Comparison of ENCODE assay signal across 31 cellular contexts in the genomic region with DNA sequence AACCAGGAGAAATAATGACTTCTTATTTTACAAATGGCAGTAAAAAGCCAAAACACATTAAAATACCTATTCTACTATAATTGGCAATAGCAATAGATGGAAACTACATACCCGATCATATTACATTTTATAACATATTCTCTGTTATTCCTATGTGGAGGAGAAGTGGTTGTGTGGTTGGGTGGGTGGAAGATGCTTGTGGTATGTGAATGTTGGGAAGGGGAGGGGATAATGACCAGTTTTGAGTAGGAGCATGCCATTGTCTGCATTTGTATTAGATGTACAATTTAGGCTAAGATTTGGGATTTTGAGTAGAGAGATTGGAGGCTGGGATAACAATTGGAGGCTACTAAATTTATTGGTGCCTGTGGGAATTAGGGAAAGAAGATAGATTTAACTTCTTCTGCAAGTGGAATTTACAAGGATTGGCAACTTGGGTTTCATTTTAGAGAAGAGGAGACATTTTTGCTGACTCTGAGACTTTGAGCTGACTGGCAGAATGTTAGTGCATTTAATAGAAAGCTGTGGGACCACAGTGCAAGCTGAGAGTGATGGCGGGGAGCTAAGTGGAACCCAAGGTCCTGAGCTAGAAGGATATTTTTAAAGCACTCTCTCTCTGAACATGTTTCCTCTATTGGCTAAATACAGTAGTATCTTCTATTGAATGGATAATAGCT.
"Had no signal": no experiment of that assay in that cellular context is flagged by ENCODE, and none has a peak within 500 bp of the region (broad histone marks: within the 10 kb centered on the region; RNA-seq: fewer than 3 reads in every experiment).

No MANE protein-coding gene starts in this region.

- H3K4me3 ChIP-seq: PC-9, SJCRH30, SK-N-MC had no signal

- H3K4me3 Mint-ChIP-seq: activated CD4-positive, alpha-beta T cell treated with anti-CD3 and anti-CD28 coated beads, Interleukin-2, amount 10 ng/mL, durations not matched to agents 7 days and 5 days; activated CD8-positive, alpha-beta T cell treated with anti-CD3 and anti-CD28 coated beads, Interleukin-2, amount 10 ng/mL, durations not matched to agents 7 days and 5 days; activated naive CD4-positive, alpha-beta T cell treated with anti-CD3 and anti-CD28 coated beads, Interleukin-2, amount 50 U/mL, for 24 hours; activated naive CD8-positive, alpha-beta T cell treated with anti-CD3 and anti-CD28 coated beads, Interleukin-2, amount 50 U/mL, for 24 hours; activated T-cell treated with anti-CD3 and anti-CD28 coated beads, Interleukin-2, amount 50 U/mL, for 24 hours had no signal

- DNase-seq: activated CD4-positive, alpha-beta T cell treated with anti-CD3 and anti-CD28 coated beads for 1 hour; activated CD4-positive, alpha-beta T cell treated with anti-CD3 and anti-CD28 coated beads, Interleukin-2, amount 10 ng/mL, durations not matched to agents 7 days and 5 days; activated CD4-positive, alpha-beta T cell treated with anti-CD3 and anti-CD28 coated beads, Interleukin-2, amount 50 U/mL, for 48 hours; activated CD4-positive, CD25-positive, alpha-beta regulatory T cell; activated CD8-positive, alpha-beta T cell treated with anti-CD3 and anti-CD28 coated beads, Interleukin-2, amount 10 ng/mL, durations not matched to agents 7 days and 5 days; activated gamma-delta T cell; activated naive CD4-positive, alpha-beta T cell treated with Interleukin-2 at 50 U/mL for 16 hours; activated naive CD8-positive, alpha-beta T cell treated with anti-CD3 and anti-CD28 coated beads, Interleukin-2, amount 50 U/mL, for 24 hours; activated T-cell treated with anti-CD3 and anti-CD28 coated beads, Interleukin-2, amount 50 U/mL, for 24 hours; anterior cingulate cortex; brain microvascular endothelial cell; central memory CD4-positive, alpha-beta T cell; MM.1S; MV-4-11; NCI-H1092; NCI-H1436 treated with DMSO at 0.1 percent for 48 hours; NCI-H1694 treated with DMSO at 0.1 percent for 48 hours; NCI-H2029; NCI-H510A; NCI-H526; NCI-H748 treated with DMSO at 0.1 percent for 48 hours; PC-9; SHP77; SJCRH30; T1000; WERI-Rb-1 had no signal

- H3K27me3 Mint-ChIP-seq: activated CD4-positive, alpha-beta T cell treated with anti-CD3 and anti-CD28 coated beads, Interleukin-2, amount 10 ng/mL, durations not matched to agents 7 days and 5 days; activated naive CD4-positive, alpha-beta T cell treated with anti-CD3 and anti-CD28 coated beads, Interleukin-2, amount 50 U/mL, for 24 hours; activated naive CD8-positive, alpha-beta T cell treated with anti-CD3 and anti-CD28 coated beads, Interleukin-2, amount 50 U/mL, for 24 hours; activated T-cell treated with anti-CD3 and anti-CD28 coated beads, Interleukin-2, amount 50 U/mL, for 24 hours had no signal

- H3K9me3 ChIP-seq: SJCRH30 had no signal

- H3K4me1 ChIP-seq: SJCRH30 had no signal

- H3K27ac Mint-ChIP-seq: activated CD4-positive, alpha-beta T cell treated with anti-CD3 and anti-CD28 coated beads, Interleukin-2, amount 10 ng/mL, durations not matched to agents 7 days and 5 days; activated CD8-positive, alpha-beta T cell treated with anti-CD3 and anti-CD28 coated beads, Interleukin-2, amount 10 ng/mL, durations not matched to agents 7 days and 5 days; activated naive CD4-positive, alpha-beta T cell treated with anti-CD3 and anti-CD28 coated beads, Interleukin-2, amount 50 U/mL, for 24 hours; activated naive CD8-positive, alpha-beta T cell treated with anti-CD3 and anti-CD28 coated beads, Interleukin-2, amount 50 U/mL, for 24 hours; activated T-cell treated with anti-CD3 and anti-CD28 coated beads, Interleukin-2, amount 50 U/mL, for 24 hours; activated T-helper 2 cell treated with anti-CD3 and anti-CD28 coated beads, Interferon-gamma antibody, Interleukin-2, Interleukin-4, amounts not matched to agents 10 μg/mL and 5 μg/mL and 100 μg/mL, durations not matched to agents 14 hours and 24 hours and 36 hours had no signal

- H3K27me3 ChIP-seq: brain microvascular endothelial cell, SJCRH30 had no signal

- H2AFZ ChIP-seq: PC-9 had no signal

- H3K27ac ChIP-seq: brain microvascular endothelial cell, KMS-11, PC-9, SJCRH30, SK-N-MC, WERI-Rb-1 had no signal

- H3K9ac ChIP-seq: KMS-11 had no signal

- H3K36me3 ChIP-seq: brain microvascular endothelial cell, SJCRH30, WERI-Rb-1 had no signal

- H3K4me1 Mint-ChIP-seq: activated CD4-positive, alpha-beta T cell treated with anti-CD3 and anti-CD28 coated beads, Interleukin-2, amount 10 ng/mL, durations not matched to agents 7 days and 5 days had no signal

- ATAC-seq: activated CD8-positive, alpha-beta T cell treated with anti-CD3 and anti-CD28 coated beads, Interleukin-2, amount 10 ng/mL, durations not matched to agents 7 days and 5 days; activated naive CD8-positive, alpha-beta T cell treated with anti-CD3 and anti-CD28 coated beads, Interleukin-2, amount 50 U/mL, for 24 hours had no signal

- FAIRE-seq: RCC 7860 had no signal

- H3K4me2 ChIP-seq: KMS-11, PC-9 had no signal
